In the genomic region with DNA sequence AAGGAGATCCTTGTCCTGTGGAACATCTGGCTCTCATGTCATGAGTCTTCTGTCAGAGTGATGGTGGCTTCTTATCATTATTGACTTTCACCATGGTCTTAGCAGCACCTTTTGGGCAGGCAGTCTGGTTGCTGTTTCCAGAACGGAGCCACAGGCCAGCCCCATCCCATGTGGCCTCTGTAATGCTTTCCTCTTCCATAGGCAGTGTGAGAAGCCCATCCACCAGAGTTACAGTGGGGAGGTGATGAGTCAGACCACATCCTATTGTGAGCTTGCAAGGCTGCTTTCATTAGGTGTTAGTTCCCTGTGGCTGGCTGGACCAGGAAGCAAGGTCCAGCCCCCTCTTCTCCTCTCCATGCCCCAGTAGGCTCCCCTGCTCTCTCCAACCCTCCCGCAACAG, we compare ENCODE assay signal across 23 cellular contexts. TPM values are rescaled to one million over a fixed set of nuclear protein-coding genes. Genes with fewer than 3 reads are reported as not detected.
DNase-seq lines count a peak whose midpoint lies in the region; TF ChIP-seq lines count a peak whose summit lies in the region.
"Had no signal": no experiment of that assay in that cellular context is flagged by ENCODE, and none has a peak within 500 bp of the region (broad histone marks: within the 10 kb centered on the region; RNA-seq: fewer than 3 reads in every experiment).

No MANE protein-coding gene starts in this region.

- no peaks in the 10 kb centered on the region for H3K4me1 ChIP-seq in BE2C
- H3K4me1 ChIP-seq: neural progenitor cell, uterus had no signal

- DNase-seq in NCI-H446 treated with DMSO at 0.1 percent for 48 hours (lab: John Stamatoyannopoulos, UW), result peak; percentile 39
- no peak for DNase-seq in NCI-H446 (lab: John Stamatoyannopoulos, UW)
- peak; percentile 21 for DNase-seq in RPMI7951 (ENCODE audit: low read depth)
- peak; percentile 16 for DNase-seq in fibroblast of villous mesenchyme (ENCODE audit: low read depth)
- peak; percentile 47 for DNase-seq in renal cortical epithelial cell (ENCODE audit: low read depth)
- no peak for DNase-seq in putamen (ENCODE audit: low spot score)
- DNase-seq in stimulated activated CD4-positive, alpha-beta T cell treated with anti-CD3 and anti-CD28 coated beads, Interleukin-4, amount 100 ng/mL, for 1 hour, result no peak
- no peak for DNase-seq in BE2C
- DNase-seq: activated CD8-positive, alpha-beta T cell treated with anti-CD3 and anti-CD28 coated beads, Interleukin-2, amount 10 ng/mL, durations not matched to agents 7 days and 5 days; activated naive CD4-positive, alpha-beta T cell treated with anti-CD3 and anti-CD28 coated beads, Interleukin-2, amount 50 U/mL, for 16 hours; activated T-cell treated with anti-CD3 and anti-CD28 coated beads, Interleukin-2, amount 50 U/mL, for 4 hours; aorta; CD4-positive, CD25-positive, alpha-beta regulatory T cell; KBM-7; left cardiac atrium; NCI-H2029 treated with DMSO at 0.1 percent for 48 hours; NCI-H748 treated with DMSO at 0.1 percent for 48 hours; retina; stimulated activated CD4-positive, alpha-beta T cell treated with anti-CD3 and anti-CD28 coated beads, Interleukin-12 subunit alpha, Interleukin-12 subunit beta, amount 100 ng/mL, for 4 hours; T-helper 9 cell; uterus had no signal

- TF ChIP-seq CTCF in fibroblast of villous mesenchyme (IDR thresholded peaks at IDR 0.05; ENCODE audit: insufficient read depth, low read depth, low read length) (no peak), BE2C (IDR thresholded peaks at IDR 0.05; ENCODE audit: low read depth, low read length) (no peak)

- no peaks in the 10 kb centered on the region for H3K27me3 ChIP-seq in BE2C
- H3K27me3 ChIP-seq: neural progenitor cell, uterus had no signal

- H3K36me3 ChIP-seq in BE2C, result no peaks in the 10 kb centered on the region
- H3K36me3 ChIP-seq: neural progenitor cell, uterus had no signal

- H3K4me3 ChIP-seq in fibroblast of villous mesenchyme (ENCODE audit: low read depth, low read length) (no peak overlapping the region), BE2C (ENCODE audit: low read depth, low read length) (no peak overlapping the region)
- H3K4me3 ChIP-seq: neural progenitor cell, uterus had no signal

- no peaks in the 10 kb centered on the region for H3K9me3 ChIP-seq in BE2C
- H3K9me3 ChIP-seq: uterus had no signal

RNA-seq across cellular contexts. Expression of gene SPACA3, which starts 30.8 kb away (rescaled TPM):
- 0.20 TPM in 1 of 2 replicates, not detected in the other for total RNA-seq in RPMI7951 (2014; rRNA removed; shearing (Covaris generic))
- total RNA-seq in fibroblast of villous mesenchyme (not detected in 2 replicates), renal cortical epithelial cell (not detected in 2 replicates)
- polyA plus RNA-seq in BE2C (2012; ENCODE audit: insufficient read depth, insufficient read length, low read depth), result not detected
- total RNA-seq: activated CD8-positive, alpha-beta T cell treated with anti-CD3 and anti-CD28 coated beads, Interleukin-2, amount 10 ng/mL, durations not matched to agents 7 days and 5 days; activated T-cell treated with anti-CD3 and anti-CD28 coated beads, Interleukin-2, amount 50 U/mL, for 4 hours; aorta; CD4-positive, CD25-positive, alpha-beta regulatory T cell; left cardiac atrium; mononuclear cell; uterus had no signal
- polyA plus RNA-seq: aorta; CD4-positive, CD25-positive, alpha-beta regulatory T cell had no signal

RNA-seq across cellular contexts. Expression of gene TMEM98, which starts 32.9 kb away (rescaled TPM):
- total RNA-seq in RPMI7951 (2014; rRNA removed; shearing (Covaris generic)), result 36.9 and 52.5 TPM in 2 replicates
- total RNA-seq in fibroblast of villous mesenchyme (128 and 135 TPM in 2 replicates), renal cortical epithelial cell (86.0 and 208 TPM in 2 replicates)
- polyA plus RNA-seq in BE2C (2012; ENCODE audit: insufficient read depth, insufficient read length, low read depth), result 1.2 TPM
- total RNA-seq: activated CD8-positive, alpha-beta T cell treated with anti-CD3 and anti-CD28 coated beads, Interleukin-2, amount 10 ng/mL, durations not matched to agents 7 days and 5 days; CD4-positive, CD25-positive, alpha-beta regulatory T cell; mononuclear cell had no signal
- polyA plus RNA-seq: CD4-positive, CD25-positive, alpha-beta regulatory T cell had no signal

Comparison
In these comparisons a context has a peak if more than half of its experiments do, and no peak if none do; other contexts are left out.
1. DNase-seq: peak in NCI-H446 treated with DMSO at 0.1 percent for 48 hours (single experiment), RPMI7951 (single experiment), fibroblast of villous mesenchyme (single experiment) and renal cortical epithelial cell (single experiment); none in NCI-H446 (0 of 2), putamen (single experiment), stimulated activated CD4-positive, alpha-beta T cell treated with anti-CD3 and anti-CD28 coated beads, Interleukin-4, amount 100 ng/mL, for 1 hour (single experiment) and BE2C (single experiment).